In genomic region chr10:130771491-130771890, GRCh38 we compare ENCODE assay signal across 17 cellular contexts.
"Had no signal": no experiment of that assay in that cellular context is flagged by ENCODE, and none has a peak within 500 bp of the region (broad histone marks: within the 10 kb centered on the region; RNA-seq: fewer than 3 reads in every experiment).

No MANE protein-coding gene starts in this region.

- H3K4me3 ChIP-seq: ascending aorta, breast epithelium, left ventricle myocardium inferior, psoas muscle, right lobe of liver, smooth muscle cell, stomach, upper lobe of left lung had no signal

- H3K27ac ChIP-seq: ascending aorta, breast epithelium, left ventricle myocardium inferior, psoas muscle, right lobe of liver, stomach, upper lobe of left lung had no signal

- H3K4me1 ChIP-seq: ascending aorta, breast epithelium, left ventricle myocardium inferior, psoas muscle, right lobe of liver, stomach, upper lobe of left lung had no signal

- H3K36me3 ChIP-seq: ascending aorta, breast epithelium, left ventricle myocardium inferior, right lobe of liver, stomach, upper lobe of left lung had no signal

- H3K27me3 ChIP-seq: ascending aorta, right lobe of liver, upper lobe of left lung had no signal

- H3K9me3 ChIP-seq: psoas muscle, right lobe of liver had no signal

- DNase-seq: activated CD4-positive, alpha-beta T cell treated with anti-CD3 and anti-CD28 coated beads, Interleukin-2, amount 50 U/mL, for 4 hours; activated CD4-positive, CD25-positive, alpha-beta regulatory T cell treated with anti-CD3 and anti-CD28 coated beads, Interleukin-2, amount 50 U/mL, for 72 hours; activated gamma-delta T cell; cerebellar nuclear complex; cortex of kidney; effector CD4-positive, alpha-beta T cell; kidney glomerular epithelial cell; left ventricle myocardium inferior; mammary epithelial cell; stimulated activated CD4-positive, alpha-beta T cell treated with anti-CD3 and anti-CD28 coated beads, Interleukin-4, amount 100 ng/mL, for 24 hours; stomach; upper lobe of left lung had no signal

- ATAC-seq: psoas muscle, right lobe of liver had no signal
